Comparison of ENCODE assay signal across 20 cellular contexts in the genomic region with DNA sequence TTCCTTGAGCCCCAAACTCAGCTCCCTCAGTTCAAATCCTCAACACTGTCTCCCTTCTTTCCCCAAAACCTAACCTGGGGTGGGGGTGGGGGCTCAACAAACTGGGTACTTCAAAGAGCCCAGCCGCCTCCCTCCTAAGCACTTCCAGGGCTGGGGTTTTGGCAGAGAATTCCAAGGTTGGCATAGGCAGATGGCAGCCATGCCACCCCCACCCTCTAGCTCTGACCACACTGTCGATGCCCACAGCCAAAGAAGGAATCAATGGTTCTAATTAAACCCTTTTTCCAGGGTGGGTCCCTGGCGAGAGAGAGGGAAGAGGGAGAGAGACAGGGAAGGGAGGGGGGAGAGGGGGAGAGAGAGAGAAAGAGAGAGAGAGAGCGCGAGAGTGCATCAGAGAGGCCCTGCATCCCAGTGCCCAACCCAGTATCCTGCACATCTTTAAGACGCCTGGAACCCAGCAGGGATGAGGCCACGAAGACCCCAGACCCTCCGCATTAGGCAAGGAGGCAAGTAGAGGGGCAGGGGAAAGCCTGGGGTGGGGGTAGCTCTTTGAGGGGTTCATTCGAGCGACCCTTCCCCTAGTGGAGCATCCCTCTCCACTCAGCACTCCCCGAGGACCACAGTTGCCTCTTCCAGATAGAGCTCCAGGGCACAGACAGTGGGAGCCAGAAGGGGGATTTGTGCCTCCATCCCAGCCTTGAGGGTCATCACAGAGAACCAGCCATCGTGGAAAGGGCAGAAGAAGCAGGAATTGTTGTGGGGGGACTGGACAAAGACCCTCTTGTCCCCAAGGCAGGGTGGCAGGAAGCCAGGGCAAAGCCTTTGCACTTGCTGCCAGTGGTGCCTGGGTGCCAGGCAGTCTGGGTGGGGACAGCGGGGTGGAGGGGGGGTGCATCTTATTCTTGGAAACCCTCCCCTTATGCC. TPM values are rescaled to one million over a fixed set of nuclear protein-coding genes. Genes with fewer than 3 reads are reported as not detected.
DNase-seq lines count a peak whose midpoint lies in the region; ATAC-seq and TF ChIP-seq lines count a peak whose summit lies in the region.
"Had no signal": no experiment of that assay in that cellular context is flagged by ENCODE, and none has a peak within 500 bp of the region (broad histone marks: within the 10 kb centered on the region; RNA-seq: fewer than 3 reads in every experiment).

No MANE protein-coding gene starts in this region.

- H3K36me3 ChIP-seq in GM23338 (ENCODE audit: insufficient read depth) (no peaks in the 10 kb centered on the region), iPS-15b (ENCODE audit: control insufficient read depth, insufficient read depth, low read length) (no peaks in the 10 kb centered on the region)
- H3K36me3 ChIP-seq: cardiac muscle cell, pancreas, thyroid gland had no signal

- intact Hi-C loops in posterior cingulate gyrus (cut with DNase I): loop anchor here (10.0 kb wide), 1 partner anchor 48 kb away; no protein-coding TSS in a partner anchor

- peak overlapping the region; percentile 68 for H3K4me3 Mint-ChIP-seq in GM23338
- H3K4me3 Mint-ChIP-seq: activated B cell treated with CpG ODN at 0.5 μM for 24 hours; activated T-helper 17 cell treated with anti-CD3 and anti-CD28 coated beads, Interleukin-2, amount 50 U/mL, for 72 hours had no signal

- peak overlapping the region; percentile 90 for H3K4me2 ChIP-seq in GM23338

- no peaks in the 10 kb centered on the region for H4K20me1 ChIP-seq in GM23338 (replicated peaks; ENCODE audit: insufficient read depth)

- peaks cover 55% of the 10 kb centered on the region for H3K27me3 Mint-ChIP-seq in GM23338 (ENCODE audit: insufficient read depth, low read depth, poor library complexity)

- peaks cover 12% of the 10 kb centered on the region for H3F3A ChIP-seq in GM23338 (replicated peaks; ENCODE audit: low read depth)

- peaks cover 75% of the 10 kb centered on the region for H3K4me1 ChIP-seq in GM23338 (ENCODE audit: insufficient read depth)
- H3K4me1 ChIP-seq in iPS-15b (ENCODE audit: control insufficient read depth, insufficient read depth, low read length): peaks cover 42% of the 10 kb centered on the region

- H3K4me1 Mint-ChIP-seq in GM23338: peaks cover 76% of the 10 kb centered on the region

- H3K4me3 ChIP-seq in GM23338 (peak overlapping the region; percentile 67), iPS-15b (ENCODE audit: low read depth, low read length) (peak overlapping the region; percentile 39)
- H3K4me3 ChIP-seq: cardiac muscle cell, pancreas, skin epidermis, thyroid gland had no signal

- no peaks in the 10 kb centered on the region; the same call in 2 of the 3 replicates for H3K9me3 Mint-ChIP-seq in GM23338
- H3K9me3 Mint-ChIP-seq: activated B cell treated with CpG ODN at 0.5 μM for 24 hours; activated T-helper 17 cell treated with anti-CD3 and anti-CD28 coated beads, Interleukin-2, amount 50 U/mL, for 72 hours; T-helper 1 cell treated with Interleukin-12 subunit alpha and Interleukin-12 subunit beta and Interleukin-4 antibody, amounts not matched to agents 30 μg/mL and 1 μg/mL, for 36 hours had no signal

- H3K9me3 ChIP-seq in iPS-15b (ENCODE audit: control insufficient read depth, insufficient read depth, low read length): no peaks in the 10 kb centered on the region
- H3K9me3 ChIP-seq: pancreas, thyroid gland had no signal

- no peaks in the 10 kb centered on the region for H3K79me2 ChIP-seq in GM23338 (replicated peaks; ENCODE audit: insufficient read depth)

- ATAC-seq in GM23338 (no peak), GM21825 (IDR thresholded peaks at IDR 0.05; ENCODE audit: unreplicated experiment) (no peak), HG03354 (IDR thresholded peaks at IDR 0.05; ENCODE audit: poor library complexity, severe bottlenecking, unreplicated experiment) (no peak)
- ATAC-seq: activated T-helper 17 cell treated with anti-CD3 and anti-CD28 coated beads, Interleukin-2, amount 50 U/mL, for 72 hours; left cardiac atrium; pancreas had no signal

- H3K27ac Mint-ChIP-seq in GM23338: no peak overlapping the region
- H3K27ac Mint-ChIP-seq: activated B cell treated with CpG ODN at 0.5 μM for 24 hours; activated T-helper 17 cell treated with anti-CD3 and anti-CD28 coated beads, Interleukin-2, amount 50 U/mL, for 72 hours; T-helper 1 cell treated with Interleukin-12 subunit alpha and Interleukin-12 subunit beta and Interleukin-4 antibody, amounts not matched to agents 30 μg/mL and 1 μg/mL, for 36 hours had no signal

- H3K9ac ChIP-seq in iPS-15b (ENCODE audit: low read depth, low read length): no peak overlapping the region

- H3K9me2 ChIP-seq in GM23338 (ENCODE audit: insufficient read depth): no peaks in the 10 kb centered on the region

- no peak overlapping the region for H3K27ac ChIP-seq in GM23338 (ENCODE audit: low read depth)
- H3K27ac ChIP-seq: pancreas, skin epidermis, thyroid gland had no signal

- no peaks in the 10 kb centered on the region for H3K36me3 Mint-ChIP-seq in GM23338 (ENCODE audit: low read depth)

- H2AFZ ChIP-seq in GM23338: no peak overlapping the region

- TF ChIP-seq CTCF in GM23338 (conservative IDR thresholded peaks at IDR 0.05; ENCODE audit: low read depth in 2 of 2): no peak

- peak; percentile 73 for DNase-seq in GM23338 (ENCODE audit: low spot score)
- peak in 36 of 56 donors; percentile 14 to 71 (median 40) for DNase-seq in amygdala (lab: John Stamatoyannopoulos, UW)
- peak in 8 of 10 donors; percentile 41 to 91 (median 63) for DNase-seq in posterior cingulate gyrus
- no peak for DNase-seq in SKM-1 (lab: John Stamatoyannopoulos, UW; ENCODE audit: unreplicated experiment)
- DNase-seq: activated B cell treated with CpG ODN at 0.5 μM for 24 hours; effector CD8-positive, alpha-beta T cell; left cardiac atrium; NCI-H1417 treated with DMSO at 0.1 percent for 48 hours; NK-92 treated with Interleukin-12 subunit alpha and Interleukin-12 subunit beta, amount 100 ng/mL, for 24 hours; thyroid gland had no signal

- H3K27me3 ChIP-seq in GM23338 (ENCODE audit: insufficient read depth) (peaks cover 72% of the 10 kb centered on the region), iPS-15b (ENCODE audit: control insufficient read depth, insufficient read depth, low read length) (peaks cover 62% of the 10 kb centered on the region)
- H3K27me3 ChIP-seq: pancreas, thyroid gland had no signal

TF ChIP-seq in GM23338, 12 proteins besides CTCF, POLR2A, EP300 and RAD21 (continues in another document):
- no peak for TF ChIP-seq POLR2AphosphoS5 (IDR thresholded peaks at IDR 0.05; ENCODE audit: low read depth)
- TF ChIP-seq EZH2phosphoT487 (IDR thresholded peaks at IDR 0.05; ENCODE audit: unreplicated experiment): no peak
- peak; percentile 12 for TF ChIP-seq EZH2 (IDR thresholded peaks at IDR 0.05; ENCODE audit: low read depth, unreplicated experiment)

RNA-seq across cellular contexts. Expression of a gene that starts 2.6 kb away (rescaled TPM):
- total RNA-seq in GM23338 (2014; rRNA removed; shearing (Covaris generic)): 1.3 and 2.2 TPM in 2 replicates
- 0.87 TPM in 2 replicates for polyA plus RNA-seq in GM23338 (2016; fragmentation: Nextera tagmentation; extraction: Ambion mirVana)
- total RNA-seq: mononuclear cell had no signal
- polyA plus RNA-seq: BJ had no signal
